8 cellular contexts compared by ENCODE assay signal in genomic region chr18:5744659-5745058, GRCh38.
"Had no signal": no experiment of that assay in that cellular context is flagged by ENCODE, and none has a peak within 500 bp of the region (broad histone marks: within the 10 kb centered on the region; RNA-seq: fewer than 3 reads in every experiment).

No MANE protein-coding gene starts in this region.

- H3K4me1 ChIP-seq: HAP-1 had no signal

- H3K4me3 ChIP-seq: GM23248, HAP-1, K562 had no signal

- H3K9me3 ChIP-seq: HAP-1 had no signal

- H3K36me3 ChIP-seq: HAP-1 had no signal

- DNase-seq: GM23248, GOT3, H7, IMR-90, KG1 had no signal

- H3K27ac ChIP-seq: GM23248 had no signal

- ATAC-seq: HCT116, K562 had no signal
